10 cellular contexts compared by ENCODE assay signal in genomic region chr16:47732806-47733150, GRCh38.
DNase-seq lines count a peak whose midpoint lies in the region; ATAC-seq lines count a peak whose summit lies in the region.
"Had no signal": no experiment of that assay in that cellular context is flagged by ENCODE, and none has a peak within 500 bp of the region (broad histone marks: within the 10 kb centered on the region; RNA-seq: fewer than 3 reads in every experiment).

No MANE protein-coding gene starts in this region.

- H3K4me1 ChIP-seq in adipocyte (ENCODE audit: control insufficient read depth, insufficient read depth, low read length): peaks cover 6% of the 10 kb centered on the region

- no peaks in the 10 kb centered on the region for H3K27me3 ChIP-seq in adipocyte (replicated peaks; ENCODE audit: control insufficient read depth, insufficient read depth, low read length)

- DNase-seq in COLO829 (ENCODE audit: low spot score): peak; percentile 4
- peak; percentile 49 for DNase-seq in HS-5 (ENCODE audit: low read depth)
- DNase-seq in adipocyte (ENCODE audit: low read depth): peak; percentile 77
- peak; percentile 68 for DNase-seq in islet precursor cell
- no peak for DNase-seq in OCI-M2 (lab: John Stamatoyannopoulos, UW; ENCODE audit: unreplicated experiment)
- no peak for DNase-seq in hippocampal formation (lab: John Stamatoyannopoulos, UW)
- no peak for DNase-seq in sciatic nerve (ENCODE audit: low spot score)
- DNase-seq: left ventricle myocardium superior, trophoblast cell had no signal

- no peak overlapping the region for H3K4me3 ChIP-seq in adipocyte (ENCODE audit: low read length)

- no peak for ATAC-seq in GM21528 (IDR thresholded peaks at IDR 0.05; ENCODE audit: low FRiP score, unreplicated experiment)
- ATAC-seq in sciatic nerve: no peak
- ATAC-seq: left ventricle myocardium superior had no signal

- H3K9ac ChIP-seq in adipocyte (ENCODE audit: low read length): no peak overlapping the region

- intact Hi-C loops in sciatic nerve (cut with DNase I): no loop called here

- H3K36me3 ChIP-seq in adipocyte (ENCODE audit: control insufficient read depth, insufficient read depth, low read length, severe bottlenecking): no peaks in the 10 kb centered on the region

- no peaks in the 10 kb centered on the region for H3K9me3 ChIP-seq in adipocyte (ENCODE audit: control insufficient read depth, low read length)

Comparison
In these comparisons a context has a peak if more than half of its experiments do, and no peak if none do; other contexts are left out.
1. DNase-seq: peak in COLO829 (single experiment), HS-5 (single experiment), adipocyte (single experiment) and islet precursor cell (single experiment); none in OCI-M2 (single experiment), hippocampal formation (0 of 2) and sciatic nerve (single experiment).